In the genomic region with DNA sequence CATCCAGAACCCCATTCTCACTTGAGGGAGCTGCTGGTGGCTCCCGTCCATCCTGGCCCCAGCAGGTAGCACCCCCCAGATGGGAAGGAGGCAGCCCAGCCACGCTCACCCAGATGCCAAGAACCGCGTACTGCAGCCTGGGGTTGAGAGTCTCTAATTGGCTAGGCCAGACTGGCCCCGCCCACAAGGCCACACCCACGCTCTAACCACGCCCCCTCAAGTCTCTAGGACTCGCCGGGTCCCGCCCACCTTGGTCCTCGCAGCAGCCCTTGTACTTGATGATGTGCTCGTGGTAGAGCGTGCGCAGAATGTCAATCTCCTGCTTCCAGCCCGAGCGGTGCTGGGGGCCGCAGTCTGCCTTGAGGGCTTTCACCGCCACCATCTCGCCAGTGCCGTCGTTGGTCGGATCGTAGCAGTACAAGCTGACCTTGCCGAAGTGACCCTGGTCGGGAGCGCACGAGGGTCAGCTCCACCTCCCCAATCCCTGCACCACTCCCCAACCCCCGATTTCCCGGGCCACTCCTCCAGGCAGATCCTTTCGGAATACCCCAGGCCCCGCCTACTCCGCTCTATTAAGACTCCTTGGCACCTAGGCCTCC, we compare ENCODE assay signal across 7 cellular contexts. TPM values are rescaled to one million over a fixed set of nuclear protein-coding genes. Genes with fewer than 3 reads are reported as not detected.
DNase-seq lines count a peak whose midpoint lies in the region; ATAC-seq and TF ChIP-seq lines count a peak whose summit lies in the region.

No MANE protein-coding gene starts in this region.

- ATAC-seq in activated CD8-positive, alpha-beta memory T cell treated with anti-CD3 and anti-CD28 coated beads, Interleukin-2, amount 10 ng/mL, durations not matched to agents 7 days and 5 days: peak; percentile 53
- ATAC-seq in left ventricle myocardium superior (peak; percentile 88), GM21576 (IDR thresholded peaks at IDR 0.05; ENCODE audit: unreplicated experiment) (no peak)

- H3K9me3 ChIP-seq in MG63 (no peaks in the 10 kb centered on the region), PC-9 (ENCODE audit: insufficient read depth, low read depth) (no peaks in the 10 kb centered on the region)

- no peaks in the 10 kb centered on the region for H4K20me1 ChIP-seq in PC-9 (ENCODE audit: insufficient read depth)

- no peak overlapping the region for H3K4me2 ChIP-seq in PC-9

- no peaks in the 10 kb centered on the region for H3K4me1 ChIP-seq in PC-9 (replicated peaks; ENCODE audit: insufficient read depth)

- no peaks in the 10 kb centered on the region for H3K79me2 ChIP-seq in PC-9 (ENCODE audit: low read depth)

- POLR2A ChIA-PET in PC-9 (lab: Charles Lee; ENCODE audit: unreplicated experiment): no interaction called here

- CTCF ChIA-PET in activated CD8-positive, alpha-beta memory T cell treated with anti-CD3 and anti-CD28 coated beads, Interleukin-2, amount 10 ng/mL, durations not matched to agents 7 days and 5 days (lab: Charles Lee): interaction anchor here (0.5 kb wide), 1 partner anchor 208 kb away, joined by 3 read pairs; no protein-coding TSS in a partner anchor
- CTCF ChIA-PET in PC-9 (lab: Charles Lee): no interaction called here

- peaks cover 28% of the 10 kb centered on the region for H3K36me3 Mint-ChIP-seq in activated CD8-positive, alpha-beta memory T cell treated with anti-CD3 and anti-CD28 coated beads, Interleukin-2, amount 10 ng/mL, durations not matched to agents 7 days and 5 days

- no peak overlapping the region for H3K27ac ChIP-seq in PC-9

- no peaks in the 10 kb centered on the region for H3K9me2 ChIP-seq in PC-9 (ENCODE audit: insufficient read depth)

- peak; percentile 46 for DNase-seq in MG63
- peak; percentile 54 for DNase-seq in activated CD8-positive, alpha-beta memory T cell treated with anti-CD3 and anti-CD28 coated beads, Interleukin-2, amount 10 ng/mL, durations not matched to agents 7 days and 5 days
- DNase-seq in left ventricle myocardium superior: peak; percentile 89
- DNase-seq in stimulated activated CD8-positive, alpha-beta memory T cell treated with anti-CD3 and anti-CD28 coated beads, Interleukin-15, amount 100 ng/mL, for 48 hours (ENCODE audit: low read depth in 2 of 2): peak; percentile 37 to 47
- DNase-seq in PC-9: no peak
- no peak for DNase-seq in NCI-H146 treated with DMSO at 0.1 percent for 48 hours (lab: John Stamatoyannopoulos, UW; ENCODE audit: unreplicated experiment)

- H3K9me3 Mint-ChIP-seq in activated CD8-positive, alpha-beta memory T cell treated with anti-CD3 and anti-CD28 coated beads, Interleukin-2, amount 10 ng/mL, durations not matched to agents 7 days and 5 days (ENCODE audit: low read depth): no peaks in the 10 kb centered on the region

- no TSS peak for BruUV-seq in PC-9 (replicated peaks; lab: Mats Ljungman, UMichigan)

- TF ChIP-seq CTCF in PC-9 (conservative IDR thresholded peaks at IDR 0.05): no peak

- no peaks in the 10 kb centered on the region for H3K27me3 Mint-ChIP-seq in activated CD8-positive, alpha-beta memory T cell treated with anti-CD3 and anti-CD28 coated beads, Interleukin-2, amount 10 ng/mL, durations not matched to agents 7 days and 5 days

- no peak overlapping the region for H3K4me3 Mint-ChIP-seq in activated CD8-positive, alpha-beta memory T cell treated with anti-CD3 and anti-CD28 coated beads, Interleukin-2, amount 10 ng/mL, durations not matched to agents 7 days and 5 days

- no peaks in the 10 kb centered on the region for H3K4me1 Mint-ChIP-seq in activated CD8-positive, alpha-beta memory T cell treated with anti-CD3 and anti-CD28 coated beads, Interleukin-2, amount 10 ng/mL, durations not matched to agents 7 days and 5 days

- H3K27me3 ChIP-seq in MG63: no peaks in the 10 kb centered on the region
- H3K27me3 ChIP-seq in PC-9 (ENCODE audit: insufficient read depth, low read depth): no peaks in the 10 kb centered on the region

- H3K4me3 ChIP-seq in MG63 (no peak overlapping the region), PC-9 (no peak overlapping the region)

- H3K36me3 ChIP-seq in MG63: peaks cover 81% of the 10 kb centered on the region
- H3K36me3 ChIP-seq in PC-9 (ENCODE audit: low read depth): peaks cover 13% of the 10 kb centered on the region; the same call in 1 of the 2 replicates

- no peak overlapping the region for H3K27ac Mint-ChIP-seq in activated CD8-positive, alpha-beta memory T cell treated with anti-CD3 and anti-CD28 coated beads, Interleukin-2, amount 10 ng/mL, durations not matched to agents 7 days and 5 days

- intact Hi-C loops in left ventricle myocardium superior (cut with micrococcal nuclease) (no loop called here), PC-9 (cut with micrococcal nuclease; ENCODE audit: unreplicated experiment) (no loop called here)

- no peak overlapping the region for H2AFZ ChIP-seq in PC-9

- H3F3A ChIP-seq in PC-9 (ENCODE audit: insufficient read depth, low read depth): peaks cover 7% of the 10 kb centered on the region; the same call in 1 of the 2 replicates

RNA-seq across cellular contexts. Expression of a gene that starts 14.5 kb away (rescaled TPM):
- 20.4 and 31.7 TPM in 2 replicates for total RNA-seq in MG63 (2014; rRNA removed; shearing (Covaris generic); ENCODE audit: low replicate concordance)
- 100 to 1,000 TPM; 169 to 192 TPM for total RNA-seq in activated CD8-positive, alpha-beta memory T cell treated with anti-CD3 and anti-CD28 coated beads, Interleukin-2, amount 10 ng/mL, durations not matched to agents 7 days and 5 days
- total RNA-seq in left ventricle myocardium superior (25.3 TPM), PC-9 (2021) (14.0 and 22.7 TPM in 2 replicates)

RNA-seq across cellular contexts. Expression of a gene that starts 20.6 kb away (rescaled TPM):
- 21.0 and 30.3 TPM in 2 replicates for total RNA-seq in MG63 (2014; rRNA removed; shearing (Covaris generic); ENCODE audit: low replicate concordance)
- 10 to 100 TPM; 87.0 to 87.8 TPM for total RNA-seq in activated CD8-positive, alpha-beta memory T cell treated with anti-CD3 and anti-CD28 coated beads, Interleukin-2, amount 10 ng/mL, durations not matched to agents 7 days and 5 days
- total RNA-seq in left ventricle myocardium superior (12.3 TPM), PC-9 (2021) (52.9 and 83.9 TPM in 2 replicates)

RNA-seq across cellular contexts. Expression of a gene that starts 26.5 kb away (rescaled TPM):
- total RNA-seq in MG63 (2014; rRNA removed; shearing (Covaris generic); ENCODE audit: low replicate concordance): 87.9 and 124 TPM in 2 replicates
- 100 to 1,000 TPM; 277 to 296 TPM for total RNA-seq in activated CD8-positive, alpha-beta memory T cell treated with anti-CD3 and anti-CD28 coated beads, Interleukin-2, amount 10 ng/mL, durations not matched to agents 7 days and 5 days
- total RNA-seq in left ventricle myocardium superior (56.0 TPM), PC-9 (2021) (94.7 and 102 TPM in 2 replicates)

RNA-seq across cellular contexts. Expression of a gene that starts 38.1 kb away (rescaled TPM):
- 30.8 and 43.8 TPM in 2 replicates for total RNA-seq in MG63 (2014; rRNA removed; shearing (Covaris generic); ENCODE audit: low replicate concordance)
- total RNA-seq in activated CD8-positive, alpha-beta memory T cell treated with anti-CD3 and anti-CD28 coated beads, Interleukin-2, amount 10 ng/mL, durations not matched to agents 7 days and 5 days: 10 to 100 TPM in 1 of 2 experiments, 1 to 10 TPM in 1; 7.4 to 11.1 TPM
- total RNA-seq in left ventricle myocardium superior: 18.2 TPM
- 23.1 and 29.2 TPM in 2 replicates for total RNA-seq in PC-9 (2021)

RNA-seq across cellular contexts. Expression of a gene that starts 44.3 kb away (rescaled TPM):
- 0.43 TPM in 1 of 2 replicates, not detected in the other for total RNA-seq in MG63 (2014; rRNA removed; shearing (Covaris generic); ENCODE audit: low replicate concordance)
- 1 to 10 TPM in 1 of 2 experiments, under 1 TPM in 1; 0.93 to 3.3 TPM for total RNA-seq in activated CD8-positive, alpha-beta memory T cell treated with anti-CD3 and anti-CD28 coated beads, Interleukin-2, amount 10 ng/mL, durations not matched to agents 7 days and 5 days
- 0.87 TPM for total RNA-seq in left ventricle myocardium superior
- 7.5 and 10.2 TPM in 2 replicates for total RNA-seq in PC-9 (2021)

Comparison
In these comparisons a context has a peak if more than half of its experiments do, and no peak if none do; other contexts are left out.
1. DNase-seq: peak in MG63 (single experiment), activated CD8-positive, alpha-beta memory T cell treated with anti-CD3 and anti-CD28 coated beads, Interleukin-2, amount 10 ng/mL, durations not matched to agents 7 days and 5 days (single experiment), left ventricle myocardium superior (single experiment) and stimulated activated CD8-positive, alpha-beta memory T cell treated with anti-CD3 and anti-CD28 coated beads, Interleukin-15, amount 100 ng/mL, for 48 hours (2 of 2); none in PC-9 (0 of 2) and NCI-H146 treated with DMSO at 0.1 percent for 48 hours (single experiment).